Comparison of ENCODE assay signal across 18 cellular contexts in genomic region chr1:16927711-16928485, GRCh38. TPM values are rescaled to one million over a fixed set of nuclear protein-coding genes. Genes with fewer than 3 reads are reported as not detected.
DNase-seq lines count a peak whose midpoint lies in the region; ATAC-seq and TF ChIP-seq lines count a peak whose summit lies in the region.
"Had no signal": no experiment of that assay in that cellular context is flagged by ENCODE, and none has a peak within 500 bp of the region (broad histone marks: within the 10 kb centered on the region; RNA-seq: fewer than 3 reads in every experiment).

No MANE protein-coding gene starts in this region.

- peak overlapping the region; percentile 91 for H3K4ac ChIP-seq in neuronal stem cell (ENCODE audit: low read length)

- H3K9me3 ChIP-seq in DND-41 (ENCODE audit: insufficient read depth, low read length, severe bottlenecking) (no peaks in the 10 kb centered on the region), neuronal stem cell (replicated peaks in 1 of 2; ENCODE audit: control insufficient read depth in 2 of 2, insufficient read depth in 1 of 2, low read depth in 1 of 2, low read length in 2 of 2) (no peaks in the 10 kb centered on the region), tibial nerve (no peaks in the 10 kb centered on the region), upper lobe of left lung (no peaks in the 10 kb centered on the region)
- H3K9me3 ChIP-seq: A549, thyroid gland had no signal

- H2BK5ac ChIP-seq in neuronal stem cell (ENCODE audit: low read length) = peak overlapping the region; percentile 98

- TF ChIP-seq EP300 in tibial nerve (IDR thresholded peaks at IDR 0.05) (no peak), upper lobe of left lung (IDR thresholded peaks at IDR 0.05) (no peak)

- no peak overlapping the region for H3K4me3 Mint-ChIP-seq in T-helper 2 cell treated with Interferon-gamma antibody and Interleukin-4, amounts not matched to agents 5 μg/mL and 100 μg/mL, for 36 hours

- no peak overlapping the region for H4K8ac ChIP-seq in neuronal stem cell (ENCODE audit: low read depth, low read length)

- H3K4me1 ChIP-seq in DND-41 (ENCODE audit: insufficient read depth, low read length) (peaks cover 13% of the 10 kb centered on the region), neuronal stem cell (ENCODE audit: control insufficient read depth in 2 of 2, insufficient read depth in 1 of 2, low read depth in 1 of 2, low read length in 2 of 2) (peaks cover 30 to 34% of the 10 kb centered on the region in 2 donors), tibial nerve (peaks cover 0 to 14% (median 0%) of the 10 kb centered on the region in 4 donors), upper lobe of left lung (peaks cover 0 to 5% (median 0%) of the 10 kb centered on the region in 4 donors)
- H3K4me1 ChIP-seq: A549, thyroid gland had no signal

- peak overlapping the region; percentile 100 for H2BK15ac ChIP-seq in neuronal stem cell (ENCODE audit: low read length)

- H3K27ac ChIP-seq in DND-41 (ENCODE audit: low read length) (peak overlapping the region; percentile 10; the same call in 1 of the 2 replicates), caudate nucleus (ENCODE audit: low read depth, low read length) (peak overlapping the region; percentile 47), neuronal stem cell (replicated peaks; ENCODE audit: low read length) (peak overlapping the region; percentile 91), tibial nerve (no peak overlapping the region), upper lobe of left lung (no peak overlapping the region)
- H3K27ac ChIP-seq: A549, foreskin keratinocyte, thyroid gland had no signal

- no peaks in the 10 kb centered on the region for H3K27me3 Mint-ChIP-seq in T-helper 2 cell treated with Interferon-gamma antibody and Interleukin-4, amounts not matched to agents 5 μg/mL and 100 μg/mL, for 36 hours (ENCODE audit: low read depth)

- no peak overlapping the region for H3K4me2 ChIP-seq in DND-41 (ENCODE audit: insufficient read depth, low read length)
- H3K4me2 ChIP-seq in neuronal stem cell (ENCODE audit: insufficient read depth, low read length, poor library complexity, severe bottlenecking) = no peak overlapping the region
- H3K4me2 ChIP-seq: A549 had no signal

- no peaks in the 10 kb centered on the region; the same call in 1 of the 2 replicates for H3K79me2 ChIP-seq in DND-41 (ENCODE audit: insufficient read depth, low read length)

- H3K79me1 ChIP-seq in neuronal stem cell (ENCODE audit: low read depth, low read length) = peaks cover 31% of the 10 kb centered on the region

- no peaks in the 10 kb centered on the region for H3K36me3 Mint-ChIP-seq in T-helper 2 cell treated with Interferon-gamma antibody and Interleukin-4, amounts not matched to agents 5 μg/mL and 100 μg/mL, for 36 hours (ENCODE audit: low read depth)

- TF ChIP-seq POLR2A in tibial nerve (IDR thresholded peaks at IDR 0.05) = no peak
- TF ChIP-seq POLR2A in upper lobe of left lung (IDR thresholded peaks at IDR 0.05) = no peak

- H2BK120ac ChIP-seq in neuronal stem cell (ENCODE audit: low read depth, low read length) = no peak overlapping the region

- ATAC-seq in DND-41 (ENCODE audit: insufficient read depth, low read depth) = 0 out of 3 replicates have a peak, but pooled peaks have one; percentile 39
- no peak for ATAC-seq in HG02973 (IDR thresholded peaks at IDR 0.05; ENCODE audit: unreplicated experiment)
- no peak for ATAC-seq in upper lobe of left lung (ENCODE audit: low FRiP score in 2 of 2)
- ATAC-seq: A549, foreskin keratinocyte had no signal

- TF ChIP-seq CTCF in DND-41 (IDR thresholded peaks at IDR 0.05; ENCODE audit: borderline replicate concordance, extremely low read depth, low read length, poor library complexity, severe bottlenecking) = no peak
- no peak for TF ChIP-seq CTCF in tibial nerve (IDR thresholded peaks at IDR 0.05)
- no peak for TF ChIP-seq CTCF in upper lobe of left lung (IDR thresholded peaks at IDR 0.05)

- H2AFZ ChIP-seq in DND-41 (ENCODE audit: low read depth, low read length) = no peak overlapping the region
- H2AFZ ChIP-seq in neuronal stem cell (ENCODE audit: low read length) = no peak overlapping the region

- no peaks in the 10 kb centered on the region for H3K9me3 Mint-ChIP-seq in T-helper 2 cell treated with Interferon-gamma antibody and Interleukin-4, amounts not matched to agents 5 μg/mL and 100 μg/mL, for 36 hours

- H4K20me1 ChIP-seq in DND-41 (ENCODE audit: insufficient read depth, low read length) = peaks cover 5% of the 10 kb centered on the region

- peak overlapping the region; percentile 97 for H4K91ac ChIP-seq in neuronal stem cell (ENCODE audit: low read depth, low read length, poor library complexity)

- no peak overlapping the region for H3K9ac ChIP-seq in DND-41 (ENCODE audit: low read depth, low read length)
- H3K9ac ChIP-seq in neuronal stem cell (ENCODE audit: low read depth, low read length, poor library complexity) = peak overlapping the region; percentile 78

- H3K14ac ChIP-seq in neuronal stem cell (ENCODE audit: low read length) = peak overlapping the region; percentile 99

- no peak for DNase-seq in T-helper 2 cell treated with Interferon-gamma antibody and Interleukin-4, amounts not matched to agents 5 μg/mL and 100 μg/mL, for 36 hours (ENCODE audit: low spot score)
- no peak for DNase-seq in T-helper 2 cell
- DNase-seq in DND-41 = no peak
- DNase-seq in caudate nucleus (lab: John Stamatoyannopoulos, UW) = no peak
- DNase-seq in neuronal stem cell (ENCODE audit: low spot score) = no peak
- DNase-seq in tibial nerve (ENCODE audit: low spot score in 2 of 2) = no peak
- no peak for DNase-seq in upper lobe of left lung
- DNase-seq: activated naive CD4-positive, alpha-beta T cell treated with anti-CD3 and anti-CD28 coated beads, Interleukin-2, amount 50 U/mL, for 16 hours; cortex of kidney; foreskin keratinocyte; kidney glomerular epithelial cell; NCI-H2029 treated with DMSO at 0.1 percent for 48 hours; SHP77 treated with DMSO at 0.1 percent for 48 hours; small intestine; thyroid gland had no signal

- H3K27me3 ChIP-seq in DND-41 (ENCODE audit: insufficient read depth, low read length, poor library complexity) (no peaks in the 10 kb centered on the region), neuronal stem cell (ENCODE audit: control insufficient read depth in 3 of 3, insufficient read depth in 3 of 3, low read depth in 1 of 3, low read length in 3 of 3) (no peaks in the 10 kb centered on the region), tibial nerve (peaks cover 0 to 4% of the 10 kb centered on the region in 2 donors), upper lobe of left lung (no peaks in the 10 kb centered on the region)
- H3K27me3 ChIP-seq: foreskin keratinocyte, thyroid gland had no signal

- peak overlapping the region; percentile 76 for H3K23ac ChIP-seq in neuronal stem cell (ENCODE audit: low read depth, low read length, poor library complexity)

- peak overlapping the region; percentile 99 for H2BK12ac ChIP-seq in neuronal stem cell (ENCODE audit: low read length)

- no CpG with 5 or more reads among the region's 13 CpGs for WGBS in neuronal stem cell (ENCODE audit: extremely low coverage in 2 of 2, insufficient read length in 2 of 2, insufficient replicate concordance in 1 of 2), 2 donors
- 76 to 79% methylated on average over 13 of the region's 13 CpGs for WGBS in tibial nerve, 2 donors
- 80 to 88% methylated on average over 13 of the region's 13 CpGs for WGBS in upper lobe of left lung, 2 donors

- peak overlapping the region; percentile 14 for H3K27ac Mint-ChIP-seq in T-helper 2 cell treated with Interferon-gamma antibody and Interleukin-4, amounts not matched to agents 5 μg/mL and 100 μg/mL, for 36 hours

- H3K4me3 ChIP-seq in DND-41 (ENCODE audit: low read depth in 1 of 2, low read length in 2 of 2) (no peak overlapping the region), neuronal stem cell (ENCODE audit: low read length in 2 of 2) (no peak overlapping the region), tibial nerve (no peak overlapping the region), upper lobe of left lung (no peak overlapping the region)
- H3K4me3 ChIP-seq: A549, thyroid gland had no signal

- H3K18ac ChIP-seq in neuronal stem cell (ENCODE audit: low read length) = peak overlapping the region; percentile 97

- H3K36me3 ChIP-seq in DND-41 (ENCODE audit: insufficient read depth, low read length) (0 out of 2 replicates have a peak, but pooled peaks cover 11% of the 10 kb centered on the region), neuronal stem cell (replicated peaks in 1 of 2; ENCODE audit: control insufficient read depth in 2 of 2, insufficient read depth in 2 of 2, low read length in 2 of 2) (peaks cover 18 to 20% of the 10 kb centered on the region in 2 donors), tibial nerve (peaks cover 0 to 39% (median 0%) of the 10 kb centered on the region in 3 donors), upper lobe of left lung (peaks cover 0 to 26% (median 10%) of the 10 kb centered on the region in 4 donors)

- H3K4me1 Mint-ChIP-seq in T-helper 2 cell treated with Interferon-gamma antibody and Interleukin-4, amounts not matched to agents 5 μg/mL and 100 μg/mL, for 36 hours (ENCODE audit: low read depth) = peaks cover 4% of the 10 kb centered on the region

- H2AK5ac ChIP-seq in neuronal stem cell (ENCODE audit: low read depth, low read length) = peak overlapping the region; percentile 100

RNA-seq across cellular contexts. Expression of gene CROCC, which starts 6.2 kb away (rescaled TPM):
- 26.8 TPM for polyA plus RNA-seq in neuronal stem cell (2013, experiment 1 of 2)
- polyA plus RNA-seq in neuronal stem cell (2013, experiment 2 of 2) = 24.4 TPM
- 100 to 1,000 TPM in 1 of 4 donors, 10 to 100 TPM in 3; 22.3 to 164 (median 68.4) TPM for total RNA-seq in tibial nerve
- total RNA-seq in upper lobe of left lung = 100 to 1,000 TPM in 2 of 6 donors, 10 to 100 TPM in 4; 21.0 to 184 (median 48.9) TPM

RNA-seq across cellular contexts. Expression of gene RNU1-2, which starts 32.1 kb away (rescaled TPM):
- polyA plus RNA-seq in neuronal stem cell (2013, experiment 1 of 2) = 14.3 TPM
- polyA plus RNA-seq in neuronal stem cell (2013, experiment 2 of 2) = 15.9 TPM
- total RNA-seq in tibial nerve (under 1 TPM; under 0.01 TPM), upper lobe of left lung (over 10,000 TPM in 1 of 6 donors, 1,000 to 10,000 TPM in 2, under 1 TPM in 3; under 0.01 to 14,413 (median 1,360) TPM)
- total RNA-seq: M059J had no signal
- polyA plus RNA-seq: foreskin keratinocyte, small intestine had no signal

RNA-seq across cellular contexts. Expression of gene MFAP2, which starts 52.5 kb away (rescaled TPM):
- 244 TPM for polyA plus RNA-seq in neuronal stem cell (2013, experiment 1 of 2)
- polyA plus RNA-seq in neuronal stem cell (2013, experiment 2 of 2) = 239 TPM
- total RNA-seq in tibial nerve = 10 to 100 TPM in 3 of 4 donors, 1 to 10 TPM in 1; 5.9 to 26.6 (median 13.5) TPM
- 10 to 100 TPM in 2 of 6 donors, 1 to 10 TPM in 4; 2.1 to 21.7 (median 7.2) TPM for total RNA-seq in upper lobe of left lung

Comparison
In these comparisons a context has a peak if more than half of its experiments do, and no peak if none do; other contexts are left out.
1. H3K27ac ChIP-seq: peak in DND-41 (single experiment), caudate nucleus (single experiment) and neuronal stem cell (single experiment); none in tibial nerve (0 of 4) and upper lobe of left lung (0 of 4).